In the genomic region with DNA sequence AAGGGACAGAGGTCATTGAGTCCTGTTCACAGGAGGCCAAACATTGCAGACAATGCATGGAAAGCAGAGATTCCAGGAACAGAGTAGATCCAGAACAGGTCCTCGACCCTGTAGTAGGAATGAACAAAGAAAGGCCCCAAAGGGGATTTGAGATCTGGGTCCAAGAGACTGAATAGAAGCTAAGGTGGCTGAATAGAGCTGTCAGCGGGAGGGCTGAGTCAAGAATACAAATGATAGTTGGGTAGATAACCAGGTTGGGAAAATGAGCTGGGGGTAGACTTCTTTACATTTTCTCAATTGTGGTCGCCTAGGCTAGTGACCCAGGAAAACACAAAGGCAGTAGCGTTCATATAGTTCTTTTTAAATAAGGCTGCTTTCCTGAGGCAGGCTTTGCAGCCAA, we compare ENCODE assay signal across 37 cellular contexts.
"Had no signal": no experiment of that assay in that cellular context is flagged by ENCODE, and none has a peak within 500 bp of the region (broad histone marks: within the 10 kb centered on the region; RNA-seq: fewer than 3 reads in every experiment).

No MANE protein-coding gene starts in this region.

- DNase-seq: activated B cell treated with CpG ODN at 0.5 μM for 24 hours; activated CD4-positive, alpha-beta memory T cell treated with anti-CD3 and anti-CD28 coated beads, Interleukin-2, amount 10 ng/mL, durations not matched to agents 7 days and 5 days; activated CD4-positive, alpha-beta T cell treated with anti-CD3 and anti-CD28 coated beads for 4 hours; activated CD4-positive, alpha-beta T cell treated with anti-CD3 and anti-CD28 coated beads, Interleukin-2, amount 50 U/mL, for 1 hour; activated CD4-positive, CD25-positive, alpha-beta regulatory T cell treated with anti-CD3 and anti-CD28 coated beads, Interleukin-2, amount 50 U/mL, for 72 hours; activated CD8-positive, alpha-beta memory T cell treated with anti-CD3 and anti-CD28 coated beads for 24 hours; activated CD8-positive, alpha-beta memory T cell treated with anti-CD3 and anti-CD28 coated beads, Interleukin-2, amount 10 ng/mL, durations not matched to agents 7 days and 5 days; activated CD8-positive, alpha-beta memory T cell treated with anti-CD3 and anti-CD28 coated beads, Interleukin-2, amount 50 U/mL, for 48 hours; activated effector memory CD4-positive, alpha-beta T cell treated with anti-CD3 and anti-CD28 coated beads, Interleukin-2, amount 50 U/mL, for 16 hours; activated naive CD4-positive, alpha-beta T cell; activated naive CD4-positive, alpha-beta T cell treated with anti-CD3 and anti-CD28 coated beads, Interleukin-2, amount 50 U/mL, for 16 hours; activated naive CD8-positive, alpha-beta T cell treated with anti-CD3 and anti-CD28 coated beads for 36 hours; activated T-cell treated with anti-CD3 and anti-CD28 coated beads, Interleukin-2, amount 50 U/mL, for 1 hour; activated T-cell treated with anti-CD3 and anti-CD28 coated beads, Interleukin-2, amount 50 U/mL, for 72 hours; amniotic stem cell; aorta; Kasumi-1; KG1; MM.1S; MV-4-11; NCI-H1092; NCI-H1436 treated with DMSO at 0.1 percent for 48 hours; NCI-H1694 treated with DMSO at 0.1 percent for 48 hours; NCI-H2029; NCI-H345; NCI-H510A; NCI-H526; NCI-H748 treated with DMSO at 0.1 percent for 48 hours; NK-92 treated with Interleukin-12 subunit alpha and Interleukin-12 subunit beta, amount 100 ng/mL, for 24 hours; Right ventricle myocardium superior; SW 1271; T-helper 1 cell; T-helper 2 cell; T-helper 9 cell had no signal

- H3K27ac Mint-ChIP-seq: activated B cell treated with CpG ODN at 0.5 μM for 24 hours; activated CD4-positive, alpha-beta memory T cell treated with anti-CD3 and anti-CD28 coated beads, Interleukin-2, amount 10 ng/mL, durations not matched to agents 7 days and 5 days; activated CD8-positive, alpha-beta memory T cell treated with anti-CD3 and anti-CD28 coated beads, Interleukin-2, amount 10 ng/mL, durations not matched to agents 7 days and 5 days; activated naive CD8-positive, alpha-beta T cell treated with anti-CD3 and anti-CD28 coated beads for 36 hours; activated T-cell treated with anti-CD3 and anti-CD28 coated beads, Interleukin-2, amount 50 U/mL, for 72 hours; activated T-helper 17 cell treated with anti-CD3 and anti-CD28 coated beads, Interleukin-2, amount 50 U/mL, for 72 hours had no signal

- H3K4me1 Mint-ChIP-seq: activated B cell treated with CpG ODN at 0.5 μM for 24 hours; activated CD4-positive, alpha-beta memory T cell treated with anti-CD3 and anti-CD28 coated beads, Interleukin-2, amount 10 ng/mL, durations not matched to agents 7 days and 5 days; activated CD8-positive, alpha-beta memory T cell treated with anti-CD3 and anti-CD28 coated beads, Interleukin-2, amount 10 ng/mL, durations not matched to agents 7 days and 5 days; activated naive CD8-positive, alpha-beta T cell treated with anti-CD3 and anti-CD28 coated beads for 36 hours; activated T-helper 17 cell treated with anti-CD3 and anti-CD28 coated beads, Interleukin-2, amount 50 U/mL, for 72 hours had no signal

- H3K27me3 ChIP-seq: cardiac muscle cell had no signal

- H3K36me3 Mint-ChIP-seq: activated CD8-positive, alpha-beta memory T cell treated with anti-CD3 and anti-CD28 coated beads, Interleukin-2, amount 10 ng/mL, durations not matched to agents 7 days and 5 days; activated naive CD8-positive, alpha-beta T cell treated with anti-CD3 and anti-CD28 coated beads for 36 hours had no signal

- H3K27me3 Mint-ChIP-seq: activated naive CD8-positive, alpha-beta T cell treated with anti-CD3 and anti-CD28 coated beads for 36 hours had no signal

- H3K9me3 Mint-ChIP-seq: activated B cell treated with CpG ODN at 0.5 μM for 24 hours; activated CD4-positive, alpha-beta memory T cell treated with anti-CD3 and anti-CD28 coated beads, Interleukin-2, amount 10 ng/mL, durations not matched to agents 7 days and 5 days; activated naive CD8-positive, alpha-beta T cell treated with anti-CD3 and anti-CD28 coated beads for 36 hours; activated T-helper 17 cell treated with anti-CD3 and anti-CD28 coated beads, Interleukin-2, amount 50 U/mL, for 72 hours had no signal

- H3K4me3 ChIP-seq: cardiac muscle cell had no signal

- H3K27ac ChIP-seq: cardiac muscle cell, VCaP had no signal

- ATAC-seq: activated CD8-positive, alpha-beta memory T cell treated with anti-CD3 and anti-CD28 coated beads, Interleukin-2, amount 10 ng/mL, durations not matched to agents 7 days and 5 days; activated T-cell treated with anti-CD3 and anti-CD28 coated beads, Interleukin-2, amount 50 U/mL, for 72 hours; activated T-helper 17 cell treated with anti-CD3 and anti-CD28 coated beads, Interleukin-2, amount 50 U/mL, for 72 hours had no signal

- H3K36me3 ChIP-seq: cardiac muscle cell had no signal

- H3K4me3 Mint-ChIP-seq: activated B cell treated with CpG ODN at 0.5 μM for 24 hours; activated CD4-positive, alpha-beta memory T cell treated with anti-CD3 and anti-CD28 coated beads, Interleukin-2, amount 10 ng/mL, durations not matched to agents 7 days and 5 days; activated CD8-positive, alpha-beta memory T cell treated with anti-CD3 and anti-CD28 coated beads, Interleukin-2, amount 10 ng/mL, durations not matched to agents 7 days and 5 days; activated naive CD8-positive, alpha-beta T cell treated with anti-CD3 and anti-CD28 coated beads for 36 hours; activated T-cell treated with anti-CD3 and anti-CD28 coated beads, Interleukin-2, amount 50 U/mL, for 72 hours; activated T-helper 17 cell treated with anti-CD3 and anti-CD28 coated beads, Interleukin-2, amount 50 U/mL, for 72 hours had no signal
